1 cellular context compared by ENCODE assay signal in the genomic region with DNA sequence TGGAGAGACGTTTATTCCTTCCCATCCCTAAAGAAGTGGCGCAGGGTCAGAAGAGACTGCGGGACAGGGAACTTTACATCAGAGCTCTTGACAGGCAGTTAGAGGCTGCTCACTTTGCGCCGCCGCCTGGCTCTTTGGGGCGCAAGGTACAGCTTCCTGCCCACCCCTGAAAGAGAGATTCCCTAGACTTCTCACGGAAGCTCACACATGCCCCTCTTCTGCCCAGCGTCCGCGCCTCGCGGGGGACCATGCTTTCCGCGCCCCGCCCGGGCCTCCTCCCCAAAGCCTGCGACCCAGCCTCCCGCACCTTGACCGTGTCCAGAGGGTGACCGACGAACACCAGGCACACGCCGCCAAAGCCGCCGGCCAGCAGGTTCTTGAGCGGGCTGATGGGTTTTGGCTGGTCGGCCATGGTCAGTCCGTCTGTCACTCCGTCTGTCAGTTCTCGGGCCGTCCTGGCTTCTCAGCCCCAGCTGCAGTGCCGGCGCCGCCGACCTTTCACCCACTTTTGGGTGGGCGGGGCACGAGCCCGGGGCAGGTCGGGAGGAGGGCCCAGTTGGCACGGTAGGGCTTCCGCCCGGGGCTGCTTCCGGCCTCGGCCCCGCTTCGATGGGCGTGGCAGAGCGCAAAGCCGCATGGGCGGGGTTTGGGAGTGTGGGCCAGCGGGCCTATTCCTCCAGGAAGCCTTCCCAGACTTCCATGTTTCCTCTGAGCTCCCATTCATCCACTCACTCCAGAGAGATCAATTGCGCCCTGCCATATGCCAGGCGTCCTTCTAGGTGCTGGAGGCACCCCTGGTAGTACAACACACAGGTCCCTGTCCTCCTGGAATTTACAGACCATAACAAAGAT.
TF ChIP-seq lines count a peak whose summit lies in the region.

A gene with protein sequence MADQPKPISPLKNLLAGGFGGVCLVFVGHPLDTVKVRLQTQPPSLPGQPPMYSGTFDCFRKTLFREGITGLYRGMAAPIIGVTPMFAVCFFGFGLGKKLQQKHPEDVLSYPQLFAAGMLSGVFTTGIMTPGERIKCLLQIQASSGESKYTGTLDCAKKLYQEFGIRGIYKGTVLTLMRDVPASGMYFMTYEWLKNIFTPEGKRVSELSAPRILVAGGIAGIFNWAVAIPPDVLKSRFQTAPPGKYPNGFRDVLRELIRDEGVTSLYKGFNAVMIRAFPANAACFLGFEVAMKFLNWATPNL (minus strand): TSS at position 500 of the 852 bp plus-strand sequence. CDS start 88 bp downstream, at position 412.

TF ChIP-seq in K562, 482 proteins besides CTCF, POLR2A, EP300 and RAD21 (continued from another document and continues in another):
- TF ChIP-seq, protein P1, sequence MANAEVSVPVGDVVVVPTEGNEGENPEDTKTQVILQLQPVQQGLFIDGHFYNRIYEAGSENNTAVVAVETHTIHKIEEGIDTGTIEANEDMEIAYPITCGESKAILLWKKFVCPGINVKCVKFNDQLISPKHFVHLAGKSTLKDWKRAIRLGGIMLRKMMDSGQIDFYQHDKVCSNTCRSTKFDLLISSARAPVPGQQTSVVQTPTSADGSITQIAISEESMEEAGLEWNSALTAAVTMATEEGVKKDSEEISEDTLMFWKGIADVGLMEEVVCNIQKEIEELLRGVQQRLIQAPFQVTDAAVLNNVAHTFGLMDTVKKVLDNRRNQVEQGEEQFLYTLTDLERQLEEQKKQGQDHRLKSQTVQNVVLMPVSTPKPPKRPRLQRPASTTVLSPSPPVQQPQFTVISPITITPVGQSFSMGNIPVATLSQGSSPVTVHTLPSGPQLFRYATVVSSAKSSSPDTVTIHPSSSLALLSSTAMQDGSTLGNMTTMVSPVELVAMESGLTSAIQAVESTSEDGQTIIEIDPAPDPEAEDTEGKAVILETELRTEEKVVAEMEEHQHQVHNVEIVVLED (CRISPR knock-in tag; IDR thresholded peaks at IDR 0.05), result 0 out of 2 replicates have a peak, but pooled peaks have one; percentile 7
- TF ChIP-seq PPARD (CRISPR knock-in tag; IDR thresholded peaks at IDR 0.05), result no peak
- TF ChIP-seq, protein P2, sequence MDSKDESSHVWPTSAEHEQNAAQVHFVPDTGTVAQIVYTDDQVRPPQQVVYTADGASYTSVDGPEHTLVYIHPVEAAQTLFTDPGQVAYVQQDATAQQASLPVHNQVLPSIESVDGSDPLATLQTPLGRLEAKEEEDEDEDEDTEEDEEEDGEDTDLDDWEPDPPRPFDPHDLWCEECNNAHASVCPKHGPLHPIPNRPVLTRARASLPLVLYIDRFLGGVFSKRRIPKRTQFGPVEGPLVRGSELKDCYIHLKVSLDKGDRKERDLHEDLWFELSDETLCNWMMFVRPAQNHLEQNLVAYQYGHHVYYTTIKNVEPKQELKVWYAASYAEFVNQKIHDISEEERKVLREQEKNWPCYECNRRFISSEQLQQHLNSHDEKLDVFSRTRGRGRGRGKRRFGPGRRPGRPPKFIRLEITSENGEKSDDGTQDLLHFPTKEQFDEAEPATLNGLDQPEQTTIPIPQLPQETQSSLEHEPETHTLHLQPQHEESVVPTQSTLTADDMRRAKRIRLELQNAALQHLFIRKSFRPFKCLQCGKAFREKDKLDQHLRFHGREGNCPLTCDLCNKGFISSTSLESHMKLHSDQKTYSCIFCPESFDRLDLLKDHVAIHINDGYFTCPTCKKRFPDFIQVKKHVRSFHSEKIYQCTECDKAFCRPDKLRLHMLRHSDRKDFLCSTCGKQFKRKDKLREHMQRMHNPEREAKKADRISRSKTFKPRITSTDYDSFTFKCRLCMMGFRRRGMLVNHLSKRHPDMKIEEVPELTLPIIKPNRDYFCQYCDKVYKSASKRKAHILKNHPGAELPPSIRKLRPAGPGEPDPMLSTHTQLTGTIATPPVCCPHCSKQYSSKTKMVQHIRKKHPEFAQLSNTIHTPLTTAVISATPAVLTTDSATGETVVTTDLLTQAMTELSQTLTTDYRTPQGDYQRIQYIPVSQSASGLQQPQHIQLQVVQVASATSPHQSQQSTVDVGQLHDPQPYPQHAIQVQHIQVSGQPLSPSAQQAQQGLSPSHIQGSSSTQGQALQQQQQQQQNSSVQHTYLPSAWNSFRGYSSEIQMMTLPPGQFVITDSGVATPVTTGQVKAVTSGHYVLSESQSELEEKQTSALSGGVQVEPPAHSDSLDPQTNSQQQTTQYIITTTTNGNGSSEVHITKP (IDR thresholded peaks at IDR 0.05; ENCODE audit: partially characterized antibody), result no peak
- TF ChIP-seq SRSF7 (optimal IDR thresholded peaks at IDR 0.05; ENCODE audit: low read depth, low read length), result no peak
- TF ChIP-seq CBFB (CRISPR knock-in tag; IDR thresholded peaks at IDR 0.05), result no peak
- no peak for TF ChIP-seq CLOCK (CRISPR knock-in tag; IDR thresholded peaks at IDR 0.05; ENCODE audit: borderline replicate concordance)
- TF ChIP-seq, protein P3, sequence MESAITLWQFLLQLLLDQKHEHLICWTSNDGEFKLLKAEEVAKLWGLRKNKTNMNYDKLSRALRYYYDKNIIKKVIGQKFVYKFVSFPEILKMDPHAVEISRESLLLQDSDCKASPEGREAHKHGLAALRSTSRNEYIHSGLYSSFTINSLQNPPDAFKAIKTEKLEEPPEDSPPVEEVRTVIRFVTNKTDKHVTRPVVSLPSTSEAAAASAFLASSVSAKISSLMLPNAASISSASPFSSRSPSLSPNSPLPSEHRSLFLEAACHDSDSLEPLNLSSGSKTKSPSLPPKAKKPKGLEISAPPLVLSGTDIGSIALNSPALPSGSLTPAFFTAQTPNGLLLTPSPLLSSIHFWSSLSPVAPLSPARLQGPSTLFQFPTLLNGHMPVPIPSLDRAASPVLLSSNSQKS (CRISPR knock-in tag; IDR thresholded peaks at IDR 0.05), result no peak
- TF ChIP-seq NONO (IDR thresholded peaks at IDR 0.05; ENCODE audit: low read depth in 2 of 2, low read length in 1 of 2), result no peak
- no peak for TF ChIP-seq TCFL5 (CRISPR knock-in tag; conservative IDR thresholded peaks at IDR 0.05)
- TF ChIP-seq RCOR1 (IDR thresholded peaks at IDR 0.05; ENCODE audit: borderline replicate concordance in 1 of 2, low read depth in 2 of 2, low read length in 2 of 2), result peak in 1 of 2 experiments; percentile 94; a peak in 2 of 4 replicates
- TF ChIP-seq ZSCAN29 (IDR thresholded peaks at IDR 0.05), result no peak
- TF ChIP-seq POLR2G (IDR thresholded peaks at IDR 0.05; ENCODE audit: low read depth, low read length), result peak; percentile 74
- no peak for TF ChIP-seq ERF (CRISPR knock-in tag; IDR thresholded peaks at IDR 0.05)
- no peak for TF ChIP-seq NR2F6 (CRISPR knock-in tag; IDR thresholded peaks at IDR 0.05)
- no peak for TF ChIP-seq ATF1 (CRISPR knock-in tag; IDR thresholded peaks at IDR 0.05)
- TF ChIP-seq ATF1 (tag; IDR thresholded peaks at IDR 0.05), result peak; percentile 43
- TF ChIP-seq ZC3H8 (IDR thresholded peaks at IDR 0.05), result no peak
- TF ChIP-seq MEIS2 (IDR thresholded peaks at IDR 0.05; ENCODE audit: partially characterized antibody), result no peak
- 0 out of 2 replicates have a peak, but pooled peaks have one; percentile 10 for TF ChIP-seq BHLHE40 (IDR thresholded peaks at IDR 0.05; ENCODE audit: low read length)
- no peak for TF ChIP-seq ZNF561 (CRISPR knock-in tag; conservative IDR thresholded peaks at IDR 0.05)
- TF ChIP-seq GABPB1 (CRISPR knock-in tag; IDR thresholded peaks at IDR 0.05), result peak; percentile 79; the same call in 1 of the 2 replicates
- TF ChIP-seq THAP7 (CRISPR knock-in tag; IDR thresholded peaks at IDR 0.05), result no peak
- no peak for TF ChIP-seq RFX7 (CRISPR knock-in tag; IDR thresholded peaks at IDR 0.05)
- no peak for TF ChIP-seq ZNF121 (CRISPR knock-in tag; conservative IDR thresholded peaks at IDR 0.05)
- peak; percentile 23; the same call in 1 of the 2 replicates for TF ChIP-seq MXI1 (IDR thresholded peaks at IDR 0.05; ENCODE audit: low read depth, low read length)
- peak; percentile 61 for TF ChIP-seq ZFX (CRISPR knock-in tag; IDR thresholded peaks at IDR 0.05)
- TF ChIP-seq ZNF512 (tag; IDR thresholded peaks at IDR 0.05), result no peak
- TF ChIP-seq ZNF140 (CRISPR knock-in tag; IDR thresholded peaks at IDR 0.05), result no peak
- TF ChIP-seq GATA2 (CRISPR knock-in tag; IDR thresholded peaks at IDR 0.05), result no peak
- peak in 1 of 3 experiments; percentile 62; a peak in 2 of 6 replicates for TF ChIP-seq ZBTB11 (CRISPR knock-in tag; IDR thresholded peaks at IDR 0.05)
- no peak for TF ChIP-seq DDX20 (tag; IDR thresholded peaks at IDR 0.05; ENCODE audit: low read depth)
- no peak for TF ChIP-seq NR4A1 (CRISPR knock-in tag; IDR thresholded peaks at IDR 0.05)
- TF ChIP-seq NR4A1 (tag; IDR thresholded peaks at IDR 0.05), result no peak
- TF ChIP-seq, protein P4, sequence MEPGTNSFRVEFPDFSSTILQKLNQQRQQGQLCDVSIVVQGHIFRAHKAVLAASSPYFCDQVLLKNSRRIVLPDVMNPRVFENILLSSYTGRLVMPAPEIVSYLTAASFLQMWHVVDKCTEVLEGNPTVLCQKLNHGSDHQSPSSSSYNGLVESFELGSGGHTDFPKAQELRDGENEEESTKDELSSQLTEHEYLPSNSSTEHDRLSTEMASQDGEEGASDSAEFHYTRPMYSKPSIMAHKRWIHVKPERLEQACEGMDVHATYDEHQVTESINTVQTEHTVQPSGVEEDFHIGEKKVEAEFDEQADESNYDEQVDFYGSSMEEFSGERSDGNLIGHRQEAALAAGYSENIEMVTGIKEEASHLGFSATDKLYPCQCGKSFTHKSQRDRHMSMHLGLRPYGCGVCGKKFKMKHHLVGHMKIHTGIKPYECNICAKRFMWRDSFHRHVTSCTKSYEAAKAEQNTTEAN (CRISPR knock-in tag; IDR thresholded peaks at IDR 0.05), result peak; percentile 39; the same call in 1 of the 2 replicates
- peak; percentile 75 for TF ChIP-seq ELF1 (tag; IDR thresholded peaks at IDR 0.05)
- TF ChIP-seq, protein P5, sequence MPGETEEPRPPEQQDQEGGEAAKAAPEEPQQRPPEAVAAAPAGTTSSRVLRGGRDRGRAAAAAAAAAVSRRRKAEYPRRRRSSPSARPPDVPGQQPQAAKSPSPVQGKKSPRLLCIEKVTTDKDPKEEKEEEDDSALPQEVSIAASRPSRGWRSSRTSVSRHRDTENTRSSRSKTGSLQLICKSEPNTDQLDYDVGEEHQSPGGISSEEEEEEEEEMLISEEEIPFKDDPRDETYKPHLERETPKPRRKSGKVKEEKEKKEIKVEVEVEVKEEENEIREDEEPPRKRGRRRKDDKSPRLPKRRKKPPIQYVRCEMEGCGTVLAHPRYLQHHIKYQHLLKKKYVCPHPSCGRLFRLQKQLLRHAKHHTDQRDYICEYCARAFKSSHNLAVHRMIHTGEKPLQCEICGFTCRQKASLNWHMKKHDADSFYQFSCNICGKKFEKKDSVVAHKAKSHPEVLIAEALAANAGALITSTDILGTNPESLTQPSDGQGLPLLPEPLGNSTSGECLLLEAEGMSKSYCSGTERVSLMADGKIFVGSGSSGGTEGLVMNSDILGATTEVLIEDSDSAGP (CRISPR knock-in tag; IDR thresholded peaks at IDR 0.05), result no peak
- no peak for TF ChIP-seq TCF7L2 (IDR thresholded peaks at IDR 0.05; ENCODE audit: low read depth, low read length)
